In the genomic region with DNA sequence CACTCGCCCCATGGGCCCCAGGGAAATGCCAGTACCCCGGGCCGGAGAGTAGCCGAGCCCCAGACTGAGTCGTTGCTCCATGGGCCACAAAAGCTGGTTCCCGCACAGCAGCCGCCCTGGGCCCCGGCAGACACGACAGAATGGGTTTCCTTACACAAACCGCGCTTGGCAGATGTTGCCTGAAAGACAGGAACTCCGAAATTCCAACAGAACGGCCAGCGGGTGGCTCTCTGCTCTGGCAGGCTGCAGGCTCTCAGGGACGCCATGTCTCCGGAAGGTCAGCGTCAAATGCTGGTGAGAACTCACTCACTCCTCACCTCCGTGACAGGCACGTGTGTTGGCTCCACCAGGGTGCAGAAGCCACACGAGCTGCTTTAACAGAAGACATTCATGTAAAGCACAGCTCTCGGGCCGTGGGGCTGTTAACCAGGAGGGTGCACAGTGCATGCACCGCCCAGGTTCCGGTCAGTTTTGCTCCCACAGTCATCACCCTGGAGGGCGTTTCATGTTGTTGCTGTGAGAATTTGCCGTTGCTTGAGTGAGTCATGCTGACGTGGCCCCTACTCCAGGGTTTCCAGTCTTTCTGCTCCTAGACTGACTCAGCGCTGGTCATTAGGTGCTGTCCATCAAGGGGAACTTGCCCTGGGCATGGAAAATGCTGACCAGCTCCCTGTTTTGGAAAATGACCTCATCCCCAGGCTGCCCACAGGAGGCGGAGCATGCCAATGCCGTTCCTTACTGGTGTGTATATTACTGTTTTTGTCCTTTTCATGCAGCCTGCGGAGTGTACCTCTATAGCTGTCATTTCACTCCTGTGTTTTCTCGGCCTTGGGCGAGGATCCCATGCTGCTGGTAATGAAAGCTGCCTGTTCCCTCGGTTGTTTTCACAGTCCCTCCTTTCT, we compare ENCODE assay signal across 8 cellular contexts. TPM values are rescaled to one million over a fixed set of nuclear protein-coding genes. Genes with fewer than 3 reads are reported as not detected.
DNase-seq lines count a peak whose midpoint lies in the region; ATAC-seq, FAIRE-seq and TF ChIP-seq lines count a peak whose summit lies in the region.

No MANE protein-coding gene starts in this region.

- H3K9me3 ChIP-seq in neural progenitor cell (ENCODE audit: low read depth): no peaks in the 10 kb centered on the region

- H3K4me3 ChIP-seq in foreskin fibroblast (ENCODE audit: low read depth in 1 of 2, low read length in 2 of 2) (peak overlapping the region; percentile 43 to 51), neural progenitor cell (no peak overlapping the region)

- H3K4me1 ChIP-seq in neural progenitor cell: peaks cover 7% of the 10 kb centered on the region

- H3K36me3 ChIP-seq in neural progenitor cell: no peaks in the 10 kb centered on the region

- TF ChIP-seq CTCF in WTC11 (IDR thresholded peaks at IDR 0.05) (no peak), foreskin fibroblast (IDR thresholded peaks at IDR 0.05; ENCODE audit: low read depth, low read length) (no peak), neural progenitor cell (IDR thresholded peaks at IDR 0.05) (no peak)

- H3K27ac Mint-ChIP-seq in WTC11: no peak overlapping the region
- peak overlapping the region; percentile 26 for H3K27ac Mint-ChIP-seq in neural progenitor cell

- FAIRE-seq in HTR-8/SVneo (lab: Jason Lieb, UNC): peak; percentile 87

- H3K27me3 ChIP-seq in neural progenitor cell: no peaks in the 10 kb centered on the region

- no peak overlapping the region for H3K27ac ChIP-seq in neural progenitor cell

- CTCF ChIA-PET in WTC11 (lab: Charles Lee): interaction anchor here (1.0 kb wide), 1 partner anchor 225 kb away, joined by 4 read pairs; no protein-coding TSS in a partner anchor

- H2AFZ ChIP-seq in neural progenitor cell (replicated peaks): no peak overlapping the region

- H3K4me2 ChIP-seq in neural progenitor cell: no peak overlapping the region

- peaks cover 2% of the 10 kb centered on the region; the same call in 1 of the 2 replicates for H3K27me3 Mint-ChIP-seq in WTC11 (ENCODE audit: low read depth)
- peaks cover 7% of the 10 kb centered on the region for H3K27me3 Mint-ChIP-seq in neural progenitor cell (ENCODE audit: insufficient read depth, low read depth)

- no peaks in the 10 kb centered on the region for H3K79me2 ChIP-seq in neural progenitor cell (ENCODE audit: low read depth)

- H3K36me3 Mint-ChIP-seq in WTC11 (no peaks in the 10 kb centered on the region), neural progenitor cell (no peaks in the 10 kb centered on the region)

- DNase-seq in CD1c-positive myeloid dendritic cell (ENCODE audit: extremely low spot score) (peak; percentile 94), HTR-8/SVneo (ENCODE audit: insufficient read length, low spot score) (peak; percentile 92), WTC11 (ENCODE audit: low spot score) (peak; percentile 49), foreskin fibroblast (peak; percentile 100), neural progenitor cell (ENCODE audit: low spot score) (peak; percentile 46)

- peaks cover 24% of the 10 kb centered on the region for H3K4me1 Mint-ChIP-seq in WTC11
- H3K4me1 Mint-ChIP-seq in neural progenitor cell: peaks cover 27% of the 10 kb centered on the region

- peak; percentile 49 for ATAC-seq in WTC11
- no peak for ATAC-seq in HG03460 (IDR thresholded peaks at IDR 0.05; ENCODE audit: unreplicated experiment)
- no peak for ATAC-seq in HG03159 (IDR thresholded peaks at IDR 0.05; ENCODE audit: unreplicated experiment)
- no peak for ATAC-seq in HG03097 (IDR thresholded peaks at IDR 0.05; ENCODE audit: low FRiP score, unreplicated experiment)

- H3K4me3 Mint-ChIP-seq in WTC11 (no peak overlapping the region), neural progenitor cell (no peak overlapping the region)

- H3K9me3 Mint-ChIP-seq in WTC11 (no peaks in the 10 kb centered on the region), neural progenitor cell (peaks cover 3% of the 10 kb centered on the region)

- H3F3A ChIP-seq in neural progenitor cell (ENCODE audit: low read depth): no peaks in the 10 kb centered on the region

- POLR2A ChIA-PET in WTC11 (lab: Charles Lee): interaction anchor here (1.1 kb wide), 1 partner anchor 45 kb away, joined by 4 read pairs; the partner anchor contains the start of gene ANKRD10

- H3K9ac ChIP-seq in neural progenitor cell: no peak overlapping the region

- H4K20me1 ChIP-seq in neural progenitor cell (ENCODE audit: low read depth): no peaks in the 10 kb centered on the region

TF ChIP-seq in WTC11, 78 proteins besides CTCF, POLR2A, EP300 and RAD21 (continues in another document):
- TF ChIP-seq PRRX2 (CRISPR knock-in tag; IDR thresholded peaks at IDR 0.05) (no peak), FOXP1 (CRISPR knock-in tag; IDR thresholded peaks at IDR 0.05; ENCODE audit: borderline replicate concordance) (peak; percentile 77; the same call in 1 of the 2 replicates), RELA (CRISPR knock-in tag; IDR thresholded peaks at IDR 0.05; ENCODE audit: borderline replicate concordance) (0 out of 2 replicates have a peak, but pooled peaks have one; percentile 31), GABPB1 (CRISPR knock-in tag; IDR thresholded peaks at IDR 0.05) (peak; percentile 78), ZBTB43 (CRISPR knock-in tag; IDR thresholded peaks at IDR 0.05) (peak; percentile 53; the same call in 1 of the 2 replicates), TEAD4 (CRISPR knock-in tag; IDR thresholded peaks at IDR 0.05) (no peak), MAX (CRISPR knock-in tag; IDR thresholded peaks at IDR 0.05) (peak; percentile 76)
- TF ChIP-seq, protein P1, sequence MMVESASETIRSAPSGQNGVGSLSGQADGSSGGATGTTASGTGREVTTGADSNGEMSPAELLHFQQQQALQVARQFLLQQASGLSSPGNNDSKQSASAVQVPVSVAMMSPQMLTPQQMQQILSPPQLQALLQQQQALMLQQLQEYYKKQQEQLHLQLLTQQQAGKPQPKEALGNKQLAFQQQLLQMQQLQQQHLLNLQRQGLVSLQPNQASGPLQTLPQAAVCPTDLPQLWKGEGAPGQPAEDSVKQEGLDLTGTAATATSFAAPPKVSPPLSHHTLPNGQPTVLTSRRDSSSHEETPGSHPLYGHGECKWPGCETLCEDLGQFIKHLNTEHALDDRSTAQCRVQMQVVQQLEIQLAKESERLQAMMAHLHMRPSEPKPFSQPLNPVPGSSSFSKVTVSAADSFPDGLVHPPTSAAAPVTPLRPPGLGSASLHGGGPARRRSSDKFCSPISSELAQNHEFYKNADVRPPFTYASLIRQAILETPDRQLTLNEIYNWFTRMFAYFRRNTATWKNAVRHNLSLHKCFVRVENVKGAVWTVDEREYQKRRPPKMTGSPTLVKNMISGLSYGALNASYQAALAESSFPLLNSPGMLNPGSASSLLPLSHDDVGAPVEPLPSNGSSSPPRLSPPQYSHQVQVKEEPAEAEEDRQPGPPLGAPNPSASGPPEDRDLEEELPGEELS (CRISPR knock-in tag; IDR thresholded peaks at IDR 0.05): 0 out of 2 replicates have a peak, but pooled peaks have one; percentile 39
- TF ChIP-seq, protein P2, sequence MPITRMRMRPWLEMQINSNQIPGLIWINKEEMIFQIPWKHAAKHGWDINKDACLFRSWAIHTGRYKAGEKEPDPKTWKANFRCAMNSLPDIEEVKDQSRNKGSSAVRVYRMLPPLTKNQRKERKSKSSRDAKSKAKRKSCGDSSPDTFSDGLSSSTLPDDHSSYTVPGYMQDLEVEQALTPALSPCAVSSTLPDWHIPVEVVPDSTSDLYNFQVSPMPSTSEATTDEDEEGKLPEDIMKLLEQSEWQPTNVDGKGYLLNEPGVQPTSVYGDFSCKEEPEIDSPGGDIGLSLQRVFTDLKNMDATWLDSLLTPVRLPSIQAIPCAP (CRISPR knock-in tag; IDR thresholded peaks at IDR 0.05): no peak
- TF ChIP-seq, protein P3, sequence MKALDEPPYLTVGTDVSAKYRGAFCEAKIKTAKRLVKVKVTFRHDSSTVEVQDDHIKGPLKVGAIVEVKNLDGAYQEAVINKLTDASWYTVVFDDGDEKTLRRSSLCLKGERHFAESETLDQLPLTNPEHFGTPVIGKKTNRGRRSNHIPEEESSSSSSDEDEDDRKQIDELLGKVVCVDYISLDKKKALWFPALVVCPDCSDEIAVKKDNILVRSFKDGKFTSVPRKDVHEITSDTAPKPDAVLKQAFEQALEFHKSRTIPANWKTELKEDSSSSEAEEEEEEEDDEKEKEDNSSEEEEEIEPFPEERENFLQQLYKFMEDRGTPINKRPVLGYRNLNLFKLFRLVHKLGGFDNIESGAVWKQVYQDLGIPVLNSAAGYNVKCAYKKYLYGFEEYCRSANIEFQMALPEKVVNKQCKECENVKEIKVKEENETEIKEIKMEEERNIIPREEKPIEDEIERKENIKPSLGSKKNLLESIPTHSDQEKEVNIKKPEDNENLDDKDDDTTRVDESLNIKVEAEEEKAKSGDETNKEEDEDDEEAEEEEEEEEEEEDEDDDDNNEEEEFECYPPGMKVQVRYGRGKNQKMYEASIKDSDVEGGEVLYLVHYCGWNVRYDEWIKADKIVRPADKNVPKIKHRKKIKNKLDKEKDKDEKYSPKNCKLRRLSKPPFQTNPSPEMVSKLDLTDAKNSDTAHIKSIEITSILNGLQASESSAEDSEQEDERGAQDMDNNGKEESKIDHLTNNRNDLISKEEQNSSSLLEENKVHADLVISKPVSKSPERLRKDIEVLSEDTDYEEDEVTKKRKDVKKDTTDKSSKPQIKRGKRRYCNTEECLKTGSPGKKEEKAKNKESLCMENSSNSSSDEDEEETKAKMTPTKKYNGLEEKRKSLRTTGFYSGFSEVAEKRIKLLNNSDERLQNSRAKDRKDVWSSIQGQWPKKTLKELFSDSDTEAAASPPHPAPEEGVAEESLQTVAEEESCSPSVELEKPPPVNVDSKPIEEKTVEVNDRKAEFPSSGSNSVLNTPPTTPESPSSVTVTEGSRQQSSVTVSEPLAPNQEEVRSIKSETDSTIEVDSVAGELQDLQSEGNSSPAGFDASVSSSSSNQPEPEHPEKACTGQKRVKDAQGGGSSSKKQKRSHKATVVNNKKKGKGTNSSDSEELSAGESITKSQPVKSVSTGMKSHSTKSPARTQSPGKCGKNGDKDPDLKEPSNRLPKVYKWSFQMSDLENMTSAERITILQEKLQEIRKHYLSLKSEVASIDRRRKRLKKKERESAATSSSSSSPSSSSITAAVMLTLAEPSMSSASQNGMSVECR (CRISPR knock-in tag; IDR thresholded peaks at IDR 0.05; ENCODE audit: borderline replicate concordance): no peak

RNA-seq across cellular contexts. Expression of gene ANKRD10, which starts 44.8 kb away (rescaled TPM):
- total RNA-seq in WTC11 (2021) (176 to 219 TPM (median 191 TPM) in 3 replicates), neural progenitor cell (ENCODE audit: low replicate concordance) (188 and 212 TPM in 2 replicates)

Comparison
In these comparisons a context has a peak if more than half of its experiments do, and no peak if none do; other contexts are left out.
1. DNase-seq: peak in every context shown above with its lines; median percentile 100 in foreskin fibroblast; 94 in CD1c-positive myeloid dendritic cell; 92 in HTR-8/SVneo; 49 in WTC11; 46 in neural progenitor cell.